In genomic region chr1:114671011-114671938, GRCh38 we compare ENCODE assay signal across 8 cellular contexts. TPM values are rescaled to one million over a fixed set of nuclear protein-coding genes. Genes with fewer than 3 reads are reported as not detected.
A peak's percentile ranks its signal among the peaks of the same experiment; 100 is the strongest.
DNase-seq lines count a peak whose midpoint lies in the region; ATAC-seq and TF ChIP-seq lines count a peak whose summit lies in the region.

No MANE protein-coding gene starts in this region.

- TF ChIP-seq POLR2A in IMR-90 (IDR thresholded peaks at IDR 0.05; ENCODE audit: low read depth, low read length), result no peak

- no peak overlapping the region for H4K5ac ChIP-seq in IMR-90 (ENCODE audit: low read depth, low read length)

- no peak overlapping the region for H3K14ac ChIP-seq in IMR-90 (replicated peaks; ENCODE audit: low read depth, low read length)

- H3K4me1 Mint-ChIP-seq in memory B cell, result peaks cover 5% of the 10 kb centered on the region

- WGBS in IMR-90 (ENCODE audit: extremely low coverage in 2 of 2, insufficient read length in 1 of 2), 2 experiments, result 42% methylated on average over 2 of the region's 9 CpGs; no CpG with 5 or more reads in 1 of the 2 experiments

- H4K91ac ChIP-seq in IMR-90 (ENCODE audit: insufficient read depth, low read depth, low read length), result no peak overlapping the region

- no peak overlapping the region for H3K27ac ChIP-seq in IMR-90 (ENCODE audit: insufficient read depth, low read length)

- no peak overlapping the region for H4K8ac ChIP-seq in IMR-90 (ENCODE audit: low read depth in 2 of 2, low read length in 2 of 2)

- no peaks in the 10 kb centered on the region for H3K9me3 ChIP-seq in IMR-90 (ENCODE audit: control insufficient read depth, insufficient read depth, low read length)

- no peaks in the 10 kb centered on the region for H3K79me1 ChIP-seq in IMR-90 (ENCODE audit: low read depth in 1 of 2, low read length in 2 of 2)

- no peak overlapping the region for H3K18ac ChIP-seq in IMR-90 (ENCODE audit: low read depth, low read length)

- H2AK9ac ChIP-seq in IMR-90 (replicated peaks; ENCODE audit: low read depth, low read length, poor library complexity), result no peak overlapping the region

- intact Hi-C loops in IMR-90 (cut with micrococcal nuclease), result loop anchor here (2.0 kb wide), 3 partner anchors 90 to 692 kb away; partner anchors contain the start of genes BCAS2 and OLFML3
- intact Hi-C loops in posterior vena cava (cut with DNase I), result loop anchor here in 1 of 2 donors (2.0 kb wide), 1 partner anchor 78 kb away; no protein-coding TSS in a partner anchor

- H3K9me1 ChIP-seq in IMR-90 (ENCODE audit: insufficient read depth, low read length), result 0 out of 2 replicates have a peak, but pooled peaks cover 3% of the 10 kb centered on the region

- no peak overlapping the region for H3K4me3 ChIP-seq in IMR-90 (ENCODE audit: insufficient read depth, low read depth, low read length)

- no peak overlapping the region for H3K9ac ChIP-seq in IMR-90 (ENCODE audit: low read depth, low read length)

- no peaks in the 10 kb centered on the region for H4K20me1 ChIP-seq in IMR-90 (ENCODE audit: insufficient read depth, low read length)

- H2BK15ac ChIP-seq in IMR-90 (ENCODE audit: low read depth, low read length), result no peak overlapping the region

- H2BK5ac ChIP-seq in IMR-90 (ENCODE audit: low read depth, low read length, poor library complexity, severe bottlenecking), result no peak overlapping the region

- H3K36me3 ChIP-seq in IMR-90 (ENCODE audit: control insufficient read depth, insufficient read depth, low read length), result no peaks in the 10 kb centered on the region

- H3K56ac ChIP-seq in IMR-90 (ENCODE audit: extremely low read depth, insufficient read depth, low read length), result no peak overlapping the region

- no peak overlapping the region for H2AK5ac ChIP-seq in IMR-90 (ENCODE audit: low read depth, low read length)

- H3K27ac Mint-ChIP-seq in memory B cell, result no peak overlapping the region

- no TSS peak for BruUV-seq in IMR-90 (replicated peaks; lab: Mats Ljungman, UMichigan)

- H3K9me3 Mint-ChIP-seq in memory B cell, result no peaks in the 10 kb centered on the region

- peak; percentile 52 for TF ChIP-seq RAD21 in IMR-90 (IDR thresholded peaks at IDR 0.05; ENCODE audit: low read length)

- H2BK120ac ChIP-seq in IMR-90 (ENCODE audit: low read depth, low read length), result no peak overlapping the region

- peaks cover 8% of the 10 kb centered on the region for H3K27me3 ChIP-seq in IMR-90 (ENCODE audit: control insufficient read depth, insufficient read depth, low read length)

- no peak overlapping the region for H3K23ac ChIP-seq in IMR-90 (ENCODE audit: low read depth, low read length)

- ATAC-seq in IMR-90 (ENCODE audit: low read depth), result no peak
- no peak for ATAC-seq in memory B cell (ENCODE audit: low read depth)
- no peak for ATAC-seq in GM18858 (IDR thresholded peaks at IDR 0.05; ENCODE audit: unreplicated experiment)

- dilution Hi-C loops in IMR-90 (cut with HindIII; ENCODE audit: low sequenced_read_pairs, unreplicated experiment), result no loop called here

- in situ Hi-C loops in Caki2 (cut with HindIII; ENCODE audit: low pct_unique_long_range_greater_than_20kb, low sequenced_read_pairs) (no loop called here), IMR-90 (cut with MboI; ENCODE audit: low sequenced_read_pairs) (no loop called here)

- peaks cover 14% of the 10 kb centered on the region for H3K27me3 Mint-ChIP-seq in memory B cell

- POLR2A ChIA-PET in IMR-90 (lab: Charles Lee; ENCODE audit: unreplicated experiment), result no interaction called here

- no peak overlapping the region for H3K4me2 ChIP-seq in IMR-90 (ENCODE audit: low read depth, low read length)

- H3K4ac ChIP-seq in IMR-90 (ENCODE audit: low read depth, low read length), result no peak overlapping the region

- peak; percentile 6 for DNase-seq in Caki2 (ENCODE audit: low read depth)
- peak; percentile 32 for DNase-seq in IMR-90
- DNase-seq in amniotic epithelial cell (ENCODE audit: low read depth), result peak; percentile 13
- DNase-seq in memory B cell (ENCODE audit: low spot score in 2 of 2), result no peak
- no peak for DNase-seq in posterior vena cava (ENCODE audit: low spot score)
- DNase-seq in activated naive CD4-positive, alpha-beta T cell (lab: John Stamatoyannopoulos, UW), result no peak
- no peak for DNase-seq in activated CD4-positive, alpha-beta T cell treated with anti-CD3 and anti-CD28 coated beads for 1 hour

- no peaks in the 10 kb centered on the region for H3K36me3 Mint-ChIP-seq in memory B cell

- H3K4me1 ChIP-seq in IMR-90 (ENCODE audit: control insufficient read depth, insufficient read depth, low read length), result no peaks in the 10 kb centered on the region

- CTCF ChIA-PET in IMR-90 (lab: Yijun Ruan, JAX), result interaction anchor here (0.6 to 0.7 kb wide), 2 partner anchors 21 to 51 kb away, joined by 4 to 6 read pairs; no protein-coding TSS in a partner anchor

- H2AFZ ChIP-seq in IMR-90 (replicated peaks; ENCODE audit: low read length, poor library complexity), result no peak overlapping the region

- peak; percentile 52 for TF ChIP-seq CTCF in IMR-90 (conservative IDR thresholded peaks at IDR 0.05; ENCODE audit: low read depth, low read length)

- H2BK20ac ChIP-seq in IMR-90 (ENCODE audit: low read depth, low read length), result no peak overlapping the region

- H3K4me3 Mint-ChIP-seq in memory B cell, result peak overlapping the region; percentile 15

TF ChIP-seq in IMR-90, 13 proteins besides CTCF, POLR2A, EP300 and RAD21:
- TF ChIP-seq SMC3 (IDR thresholded peaks at IDR 0.05; ENCODE audit: low read depth, low read length) (peak; percentile 24; the same call in 1 of the 2 replicates), RCOR1 (IDR thresholded peaks at IDR 0.05; ENCODE audit: insufficient replicate concordance, low read length) (no peak)

RNA-seq across cellular contexts. Expression of gene DENND2C, which starts 1.4 kb away (rescaled TPM):
- 0.26 and 0.84 TPM in 2 replicates for total RNA-seq in Caki2 (2014; rRNA removed; shearing (Covaris generic); ENCODE audit: low replicate concordance)
- total RNA-seq in IMR-90 (2012; rRNA removed) (2.2 and 3.1 TPM in 2 replicates), posterior vena cava (1 to 10 TPM; 2.7 to 4.8 TPM)
- 0.53 and 0.58 TPM in 2 replicates for polyA plus RNA-seq in IMR-90 (2012; rRNA removed)
- 0.08 and 0.13 TPM in 2 replicates for polyA plus RNA-seq in IMR-90 (2012; cell fraction: cytosol; rRNA removed)
- polyA plus RNA-seq in IMR-90 (2012; cell fraction: nucleus; rRNA removed; ENCODE audit: low replicate concordance), result 0.29 and 1.9 TPM in 2 replicates

RNA-seq across cellular contexts. Expression of gene AMPD1, which starts 24.1 kb away (rescaled TPM):
- total RNA-seq in Caki2 (2014; rRNA removed; shearing (Covaris generic); ENCODE audit: low replicate concordance), result not detected in 2 replicates
- total RNA-seq in IMR-90 (2012; rRNA removed), result not detected in 2 replicates
- not detected in 2 replicates for polyA plus RNA-seq in IMR-90 (2012; rRNA removed)
- polyA plus RNA-seq in IMR-90 (2012; cell fraction: cytosol; rRNA removed), result not detected in 2 replicates
- polyA plus RNA-seq in IMR-90 (2012; cell fraction: nucleus; rRNA removed; ENCODE audit: low replicate concordance), result not detected in 2 replicates
- total RNA-seq in posterior vena cava, result not detected

RNA-seq across cellular contexts. Expression of gene NRAS, which starts 45.3 kb away (rescaled TPM):
- total RNA-seq in Caki2 (2014; rRNA removed; shearing (Covaris generic); ENCODE audit: low replicate concordance), result 55.8 and 56.0 TPM in 2 replicates
- total RNA-seq in IMR-90 (2012; rRNA removed) (85.9 and 110 TPM in 2 replicates), posterior vena cava (10 to 100 TPM; 19.9 to 24.8 TPM)
- 22.3 and 27.4 TPM in 2 replicates for polyA plus RNA-seq in IMR-90 (2012; rRNA removed)
- polyA plus RNA-seq in IMR-90 (2012; cell fraction: cytosol; rRNA removed), result 4.5 and 7.2 TPM in 2 replicates
- polyA plus RNA-seq in IMR-90 (2012; cell fraction: nucleus; rRNA removed; ENCODE audit: low replicate concordance), result 1.6 and 13.8 TPM in 2 replicates

Comparison
In these comparisons a context has a peak if more than half of its experiments do, and no peak if none do; other contexts are left out.
1. DNase-seq: peak in Caki2 (single experiment), IMR-90 (single experiment) and amniotic epithelial cell (single experiment); none in memory B cell (0 of 2), posterior vena cava (single experiment), activated naive CD4-positive, alpha-beta T cell (0 of 4) and activated CD4-positive, alpha-beta T cell treated with anti-CD3 and anti-CD28 coated beads for 1 hour (single experiment).